ENCODE assay signal across 28 cellular contexts in the genomic region with DNA sequence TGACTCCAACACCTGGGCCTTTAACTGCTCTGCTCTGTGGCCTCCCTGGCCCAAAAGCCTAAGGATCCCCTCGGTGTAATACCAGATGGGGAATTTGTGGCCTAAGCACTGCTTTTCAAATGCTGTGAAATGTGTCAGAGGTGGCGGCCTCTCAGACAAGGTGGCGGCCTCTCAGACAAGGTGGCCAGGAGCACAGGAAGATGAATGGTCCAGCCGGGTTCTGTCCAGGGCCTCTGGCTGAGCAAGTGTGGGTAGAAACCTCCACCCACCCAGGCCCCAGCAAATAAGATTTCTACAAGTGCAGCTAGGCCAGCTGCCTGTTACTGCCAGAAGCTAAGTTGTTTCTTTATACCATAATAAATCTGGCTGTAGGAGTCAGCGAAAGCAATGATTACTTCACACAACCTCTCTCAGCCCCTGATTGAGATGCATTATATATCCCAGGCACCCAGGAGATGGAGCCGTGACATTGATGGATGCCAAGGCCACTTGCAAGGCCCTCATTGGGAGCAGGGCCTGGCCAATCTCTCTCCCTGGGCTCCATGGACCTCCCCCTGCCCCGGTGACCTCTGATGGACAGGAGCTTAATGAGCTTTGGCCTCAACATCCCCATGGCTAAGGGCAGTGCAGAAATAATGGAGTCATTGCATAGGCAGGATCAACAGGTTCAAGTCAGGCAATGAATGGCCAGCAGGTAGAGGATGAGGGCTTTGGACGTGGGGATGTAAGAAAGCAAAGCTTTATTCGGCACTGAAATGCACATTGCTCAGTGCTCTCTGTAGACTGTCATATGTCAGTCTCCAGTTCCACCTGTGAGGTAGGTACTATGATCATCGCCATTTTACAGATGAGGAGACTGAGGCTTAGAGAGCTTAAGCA.
"Had no signal": no experiment of that assay in that cellular context is flagged by ENCODE, and none has a peak within 500 bp of the region (broad histone marks: within the 10 kb centered on the region; RNA-seq: fewer than 3 reads in every experiment).

No MANE protein-coding gene starts in this region.

- FAIRE-seq: islet of Langerhans, pancreas, small intestine, urothelium cell line had no signal

- H3K36me3 ChIP-seq: pancreas, prostate gland, transverse colon had no signal

- H3K36me3 Mint-ChIP-seq: immature natural killer cell; stimulated activated naive B cell treated with anti-CD40 and anti-IgM and Interleukin-4, amounts not matched to agents 10 μg/mL and 1 μg/mL and 100 μg/mL, for 72 hours had no signal

- ATAC-seq: left lung; lower lobe of right lung; naive thymus-derived CD8-positive, alpha-beta T cell; pancreas; right cardiac atrium; stimulated activated naive B cell treated with anti-CD40 and anti-IgM and Interleukin-4, amounts not matched to agents 10 μg/mL and 1 μg/mL and 100 μg/mL, for 72 hours; stimulated activated naive CD8-positive, alpha-beta T cell treated with anti-CD3 and anti-CD28 coated beads, Interleukin-15, Interleukin-2, amounts not matched to agents 100 U/mL and 50 U/mL, for 24 hours had no signal

- H3K27ac Mint-ChIP-seq: immature natural killer cell; naive thymus-derived CD8-positive, alpha-beta T cell; nephron; stimulated activated naive B cell treated with anti-CD40 and anti-IgM and Interleukin-4, amounts not matched to agents 10 μg/mL and 1 μg/mL and 100 μg/mL, for 72 hours had no signal

- H3K9me3 Mint-ChIP-seq: immature natural killer cell; nephron; stimulated activated naive B cell treated with anti-CD40 and anti-IgM and Interleukin-4, amounts not matched to agents 10 μg/mL and 1 μg/mL and 100 μg/mL, for 72 hours had no signal

- H3K27ac ChIP-seq: left lung, lower lobe of right lung, pancreas, prostate gland, sigmoid colon, stomach, testis, thyroid gland, transverse colon, upper lobe of left lung had no signal

- H3K9me3 ChIP-seq: left lung, lower lobe of right lung, pancreas, prostate gland, sigmoid colon, stomach, testis, thyroid gland, transverse colon, upper lobe of left lung had no signal

- H3K4me3 Mint-ChIP-seq: immature natural killer cell; naive thymus-derived CD8-positive, alpha-beta T cell; nephron; stimulated activated naive B cell treated with anti-CD40 and anti-IgM and Interleukin-4, amounts not matched to agents 10 μg/mL and 1 μg/mL and 100 μg/mL, for 72 hours had no signal

- H3K4me1 ChIP-seq: left lung, lower lobe of right lung, pancreas, prostate gland, sigmoid colon, stomach, testis, thyroid gland, transverse colon, upper lobe of left lung had no signal

- H3K4me1 Mint-ChIP-seq: immature natural killer cell; naive thymus-derived CD8-positive, alpha-beta T cell; stimulated activated naive B cell treated with anti-CD40 and anti-IgM and Interleukin-4, amounts not matched to agents 10 μg/mL and 1 μg/mL and 100 μg/mL, for 72 hours had no signal

- H3K27me3 ChIP-seq: pancreas, sigmoid colon, testis, thyroid gland, transverse colon, upper lobe of left lung had no signal

- H3K4me3 ChIP-seq: left lung, lower lobe of right lung, pancreas, prostate gland, sigmoid colon, stomach, testis, thyroid gland, transverse colon, upper lobe of left lung had no signal

- DNase-seq: head of caudate nucleus; hypothalamus; immature natural killer cell; left lung; lower lobe of right lung; mammary epithelial cell; mesenchymal stem cell; naive thymus-derived CD8-positive, alpha-beta T cell; pancreas; retina; right cardiac atrium; small intestine; stimulated activated CD4-positive, alpha-beta T cell treated with anti-CD3 and anti-CD28 coated beads, Interleukin-1b, Interleukin-23, amount 100 ng/mL, for 48 hours; stimulated activated CD4-positive, alpha-beta T cell treated with anti-CD3 and anti-CD28 coated beads, Interleukin-2, amount 100 ng/mL, for 48 hours; stimulated activated CD4-positive, alpha-beta T cell treated with anti-CD3 and anti-CD28 coated beads, Interleukin-4, amount 100 ng/mL, for 4 hours; stimulated activated CD8-positive, alpha-beta memory T cell treated with anti-CD3 and anti-CD28 coated beads, Interleukin-4, amount 100 ng/mL, for 48 hours; stimulated activated naive B cell treated with anti-CD40 and anti-IgM and Interleukin-4, amounts not matched to agents 10 μg/mL and 1 μg/mL and 100 μg/mL, for 72 hours; stimulated activated naive CD8-positive, alpha-beta T cell treated with anti-CD3 and anti-CD28 coated beads, Interleukin-15, Interleukin-2, amounts not matched to agents 100 U/mL and 50 U/mL, for 24 hours; stomach; testis; thyroid gland; transverse colon; upper lobe of left lung had no signal
